ENCODE assay signal across 29 cellular contexts in genomic region chr20:24730750-24731149, GRCh38.
"Had no signal": no experiment of that assay in that cellular context is flagged by ENCODE, and none has a peak within 500 bp of the region (broad histone marks: within the 10 kb centered on the region; RNA-seq: fewer than 3 reads in every experiment).

No MANE protein-coding gene starts in this region.

- H3K27ac Mint-ChIP-seq: activated B cell treated with CpG ODN at 0.5 μM for 24 hours; activated CD4-positive, alpha-beta memory T cell treated with anti-CD3 and anti-CD28 coated beads, Interleukin-2, amount 10 ng/mL, durations not matched to agents 7 days and 5 days; activated naive CD4-positive, alpha-beta T cell treated with anti-CD3 and anti-CD28 coated beads for 36 hours; activated naive CD4-positive, alpha-beta T cell treated with anti-CD3 and anti-CD28 coated beads, Interleukin-2, amount 50 U/mL, for 24 hours; activated naive CD8-positive, alpha-beta T cell treated with anti-CD3 and anti-CD28 coated beads for 36 hours; activated naive CD8-positive, alpha-beta T cell treated with anti-CD3 and anti-CD28 coated beads, Interleukin-2, amount 50 U/mL, for 24 hours; activated T-helper 1 cell treated with anti-CD3 and anti-CD28 coated beads, Interleukin-12 subunit alpha, Interleukin-12 subunit beta, Interleukin-2, Interleukin-4 antibody, amounts not matched to agents 30 ng/mL and 10 ng/mL and 1 ng/mL, durations not matched to agents 14 hours and 24 hours and 36 hours; activated T-helper 2 cell treated with anti-CD3 and anti-CD28 coated beads, Interferon-gamma antibody, Interleukin-2, Interleukin-4, amounts not matched to agents 10 μg/mL and 5 μg/mL and 100 μg/mL, durations not matched to agents 14 hours and 24 hours and 36 hours had no signal

- H3K9me3 ChIP-seq: adrenal gland, body of pancreas, gastrocnemius medialis, heart left ventricle had no signal

- H3K27ac ChIP-seq: adrenal gland, body of pancreas, foreskin keratinocyte, gastrocnemius medialis, heart left ventricle, WERI-Rb-1 had no signal

- H3K4me3 ChIP-seq: adrenal gland, body of pancreas, gastrocnemius medialis, heart left ventricle had no signal

- H3K36me3 Mint-ChIP-seq: activated naive CD4-positive, alpha-beta T cell treated with anti-CD3 and anti-CD28 coated beads, Interleukin-2, amount 50 U/mL, for 24 hours; activated naive CD8-positive, alpha-beta T cell treated with anti-CD3 and anti-CD28 coated beads for 36 hours had no signal

- H3K27me3 Mint-ChIP-seq: activated B cell treated with CpG ODN at 0.5 μM for 24 hours; activated CD4-positive, alpha-beta memory T cell treated with anti-CD3 and anti-CD28 coated beads, Interleukin-2, amount 10 ng/mL, durations not matched to agents 7 days and 5 days; activated naive CD4-positive, alpha-beta T cell treated with anti-CD3 and anti-CD28 coated beads, Interleukin-2, amount 50 U/mL, for 24 hours; activated naive CD8-positive, alpha-beta T cell treated with anti-CD3 and anti-CD28 coated beads for 36 hours; activated naive CD8-positive, alpha-beta T cell treated with anti-CD3 and anti-CD28 coated beads, Interleukin-2, amount 50 U/mL, for 24 hours had no signal

- H3K9me3 Mint-ChIP-seq: activated B cell treated with CpG ODN at 0.5 μM for 24 hours; activated CD4-positive, alpha-beta memory T cell treated with anti-CD3 and anti-CD28 coated beads, Interleukin-2, amount 10 ng/mL, durations not matched to agents 7 days and 5 days; activated naive CD4-positive, alpha-beta T cell treated with anti-CD3 and anti-CD28 coated beads for 36 hours; activated naive CD4-positive, alpha-beta T cell treated with anti-CD3 and anti-CD28 coated beads, Interleukin-2, amount 50 U/mL, for 24 hours; activated naive CD8-positive, alpha-beta T cell treated with anti-CD3 and anti-CD28 coated beads for 36 hours; activated naive CD8-positive, alpha-beta T cell treated with anti-CD3 and anti-CD28 coated beads, Interleukin-2, amount 50 U/mL, for 24 hours; activated T-helper 1 cell treated with anti-CD3 and anti-CD28 coated beads, Interleukin-12 subunit alpha, Interleukin-12 subunit beta, Interleukin-2, Interleukin-4 antibody, amounts not matched to agents 30 ng/mL and 10 ng/mL and 1 ng/mL, durations not matched to agents 14 hours and 24 hours and 36 hours; activated T-helper 2 cell treated with anti-CD3 and anti-CD28 coated beads, Interferon-gamma antibody, Interleukin-2, Interleukin-4, amounts not matched to agents 10 μg/mL and 5 μg/mL and 100 μg/mL, durations not matched to agents 14 hours and 24 hours and 36 hours had no signal

- H3K27me3 ChIP-seq: adrenal gland, body of pancreas, foreskin keratinocyte, gastrocnemius medialis, heart left ventricle had no signal

- H3K4me1 ChIP-seq: adrenal gland, body of pancreas, foreskin keratinocyte, gastrocnemius medialis, heart left ventricle had no signal

- H3K36me3 ChIP-seq: adrenal gland, gastrocnemius medialis, heart left ventricle, WERI-Rb-1 had no signal

- H3K4me3 Mint-ChIP-seq: activated B cell treated with CpG ODN at 0.5 μM for 24 hours; activated CD4-positive, alpha-beta memory T cell treated with anti-CD3 and anti-CD28 coated beads, Interleukin-2, amount 10 ng/mL, durations not matched to agents 7 days and 5 days; activated naive CD4-positive, alpha-beta T cell treated with anti-CD3 and anti-CD28 coated beads for 36 hours; activated naive CD4-positive, alpha-beta T cell treated with anti-CD3 and anti-CD28 coated beads, Interleukin-2, amount 50 U/mL, for 24 hours; activated naive CD8-positive, alpha-beta T cell treated with anti-CD3 and anti-CD28 coated beads for 36 hours; activated naive CD8-positive, alpha-beta T cell treated with anti-CD3 and anti-CD28 coated beads, Interleukin-2, amount 50 U/mL, for 24 hours; activated T-helper 1 cell treated with anti-CD3 and anti-CD28 coated beads, Interleukin-12 subunit alpha, Interleukin-12 subunit beta, Interleukin-2, Interleukin-4 antibody, amounts not matched to agents 30 ng/mL and 10 ng/mL and 1 ng/mL, durations not matched to agents 14 hours and 24 hours and 36 hours had no signal

- ATAC-seq: activated CD4-positive, CD25-positive, alpha-beta regulatory T cell treated with anti-CD3 and anti-CD28 coated beads, Interleukin-2, amount 50 U/mL, for 24 hours; activated naive CD8-positive, alpha-beta T cell treated with anti-CD3 and anti-CD28 coated beads, Interleukin-2, amount 50 U/mL, for 24 hours; body of pancreas; esophagus mucosa; foreskin keratinocyte; gastrocnemius medialis; heart left ventricle had no signal

- H3K4me1 Mint-ChIP-seq: activated B cell treated with CpG ODN at 0.5 μM for 24 hours; activated CD4-positive, alpha-beta memory T cell treated with anti-CD3 and anti-CD28 coated beads, Interleukin-2, amount 10 ng/mL, durations not matched to agents 7 days and 5 days; activated naive CD4-positive, alpha-beta T cell treated with anti-CD3 and anti-CD28 coated beads, Interleukin-2, amount 50 U/mL, for 24 hours; activated naive CD8-positive, alpha-beta T cell treated with anti-CD3 and anti-CD28 coated beads for 36 hours; activated naive CD8-positive, alpha-beta T cell treated with anti-CD3 and anti-CD28 coated beads, Interleukin-2, amount 50 U/mL, for 24 hours had no signal

- DNase-seq: activated B cell treated with CpG ODN at 0.5 μM for 24 hours; activated CD4-positive, alpha-beta memory T cell treated with anti-CD3 and anti-CD28 coated beads, Interleukin-2, amount 10 ng/mL, durations not matched to agents 7 days and 5 days; activated CD4-positive, alpha-beta T cell treated with anti-CD3 and anti-CD28 coated beads for 48 hours; activated CD4-positive, alpha-beta T cell treated with anti-CD3 and anti-CD28 coated beads, Interleukin-2, amount 50 U/mL, for 4 hours; activated effector memory CD4-positive, alpha-beta T cell treated with anti-CD3 and anti-CD28 coated beads, Interleukin-2, amount 50 U/mL, for 16 hours; activated naive CD4-positive, alpha-beta T cell treated with anti-CD3 and anti-CD28 coated beads for 36 hours; activated naive CD8-positive, alpha-beta T cell treated with anti-CD3 and anti-CD28 coated beads for 36 hours; activated naive CD8-positive, alpha-beta T cell treated with anti-CD3 and anti-CD28 coated beads, Interleukin-2, amount 50 U/mL, for 24 hours; activated T-cell treated with anti-CD3 and anti-CD28 coated beads, Interleukin-2, amount 50 U/mL, for 1 hour; activated T-cell treated with anti-CD3 and anti-CD28 coated beads, Interleukin-2, amount 50 U/mL, for 48 hours; adrenal gland; amygdala; aorta; body of pancreas; caudate nucleus; cortex of kidney; dermis blood vessel endothelial cell; effector CD8-positive, alpha-beta T cell; foreskin keratinocyte; gastrocnemius medialis; glutamatergic neuron; heart left ventricle; T1000; WERI-Rb-1 had no signal
